9 cellular contexts compared by ENCODE assay signal in the genomic region with DNA sequence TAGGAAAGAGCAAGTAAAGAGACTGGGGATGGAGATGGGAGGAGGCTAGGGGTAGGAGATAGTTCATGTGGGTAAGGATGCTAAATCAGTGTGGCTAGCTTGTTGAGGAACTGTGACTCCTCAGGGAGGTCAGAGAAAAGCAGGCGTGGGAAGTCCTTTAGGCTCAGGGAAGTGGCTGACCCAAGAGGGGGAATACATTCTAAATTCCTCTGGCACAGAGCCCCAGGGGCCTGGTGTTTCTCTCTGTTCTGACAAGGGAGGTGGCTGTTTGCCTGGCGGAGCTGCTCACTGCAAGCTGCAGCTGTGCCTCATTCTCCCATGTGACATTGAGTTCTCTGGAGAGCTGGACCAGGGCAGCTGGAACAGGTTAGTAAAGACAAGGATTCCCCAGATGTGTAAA.
DNase-seq lines count a peak whose midpoint lies in the region; ATAC-seq, FAIRE-seq and TF ChIP-seq lines count a peak whose summit lies in the region.
"Had no signal": no experiment of that assay in that cellular context is flagged by ENCODE, and none has a peak within 500 bp of the region (broad histone marks: within the 10 kb centered on the region; RNA-seq: fewer than 3 reads in every experiment).

No MANE protein-coding gene starts in this region.

- H3K9me1 ChIP-seq in endothelial cell of umbilical vein (replicated peaks; ENCODE audit: control insufficient read depth, extremely low read depth, insufficient read depth, low read length): no peaks in the 10 kb centered on the region

- peaks cover 33% of the 10 kb centered on the region for H3K4me1 ChIP-seq in endothelial cell of umbilical vein (ENCODE audit: control insufficient read depth, extremely low read depth, insufficient read depth, low read length)

- ATAC-seq in GM18511 (IDR thresholded peaks at IDR 0.05; ENCODE audit: unreplicated experiment): no peak

- no peaks in the 10 kb centered on the region for H3K79me2 ChIP-seq in endothelial cell of umbilical vein (ENCODE audit: control insufficient read depth, insufficient read depth, low read length)

- no peaks in the 10 kb centered on the region for H3K36me3 ChIP-seq in endothelial cell of umbilical vein (ENCODE audit: control insufficient read depth in 2 of 2, extremely low read depth in 1 of 2, insufficient read depth in 2 of 2, low read length in 2 of 2)

- peak overlapping the region; percentile 20 for H3K9ac ChIP-seq in endothelial cell of umbilical vein (replicated peaks; ENCODE audit: extremely low read depth, insufficient read depth, low read length)

- TF ChIP-seq CTCF in endothelial cell of umbilical vein (IDR thresholded peaks at IDR 0.05; ENCODE audit: extremely low read depth in 1 of 2, insufficient read depth in 1 of 2, low read depth in 1 of 2, low read length in 2 of 2): no peak

- no peak overlapping the region for H3K4me3 ChIP-seq in endothelial cell of umbilical vein (replicated peaks in 1 of 3; ENCODE audit: insufficient read depth in 1 of 3, low read depth in 1 of 3, low read length in 3 of 3)

- no peak for FAIRE-seq in endothelial cell of umbilical vein (lab: Jason Lieb, UNC)
- no peak for FAIRE-seq in GM19239 (lab: Jason Lieb, UNC)
- FAIRE-seq: G401.6 had no signal

- BruUV-seq in endothelial cell of umbilical vein (replicated peaks; lab: Mats Ljungman, UMichigan): no TSS peak

- POLR2A ChIA-PET in endothelial cell of umbilical vein (lab: Charles Lee): no interaction called here

- dilution Hi-C loops in endothelial cell of umbilical vein (cut with MboI; ENCODE audit: extremely low pct_ligation_motif_present, low sequenced_read_pairs): no loop called here

- H3K9me3 ChIP-seq in endothelial cell of umbilical vein (replicated peaks; ENCODE audit: control insufficient read depth, insufficient read depth, low read length): no peaks in the 10 kb centered on the region

- H4K20me1 ChIP-seq in endothelial cell of umbilical vein (replicated peaks; ENCODE audit: control insufficient read depth, extremely low read depth, insufficient read depth, low read length): no peaks in the 10 kb centered on the region

- DNase-seq in AG08396 (ENCODE audit: low spot score) (peak; percentile 79), NCI-H226 (peak; percentile 69), endothelial cell of umbilical vein (ENCODE audit: low read depth, low spot score) (peak; percentile 43), myocyte (ENCODE audit: low read depth) (peak; percentile 94), GM19239 (ENCODE audit: insufficient read length, low spot score) (no peak), HK-2 (ENCODE audit: unreplicated experiment) (no peak), glomerular visceral epithelial cell (ENCODE audit: extremely low spot score) (no peak)

- peak overlapping the region; percentile 76 for H3K4me2 ChIP-seq in endothelial cell of umbilical vein (ENCODE audit: insufficient read depth, low read length)

- no peak overlapping the region for H2AFZ ChIP-seq in endothelial cell of umbilical vein (ENCODE audit: low read depth, low read length)

- CTCF ChIA-PET in endothelial cell of umbilical vein (lab: Charles Lee): interaction anchor here (2.7 kb wide), 1 partner anchor 137 kb away, joined by 27 read pairs; no protein-coding TSS in a partner anchor

- H3K27ac ChIP-seq in endothelial cell of umbilical vein (ENCODE audit: insufficient read depth, low read depth, low read length): peak overlapping the region; percentile 81

- no peaks in the 10 kb centered on the region for H3K27me3 ChIP-seq in endothelial cell of umbilical vein (ENCODE audit: control insufficient read depth in 2 of 2, insufficient read depth in 2 of 2, low read length in 2 of 2)

- no peak for TF ChIP-seq POLR2A in endothelial cell of umbilical vein (IDR thresholded peaks at IDR 0.05; ENCODE audit: low read depth, low read length)

- intact Hi-C loops in endothelial cell of umbilical vein (cut with micrococcal nuclease): loop anchor here (1.0 to 2.0 kb wide), 6 partner anchors 32 to 152 kb away; partner anchors contain the start of gene SLC38A2

TF ChIP-seq in endothelial cell of umbilical vein, 7 proteins besides CTCF, POLR2A, EP300 and RAD21:
- TF ChIP-seq MAX (IDR thresholded peaks at IDR 0.05; ENCODE audit: insufficient read depth, insufficient read length) (no peak), EZH2 (IDR thresholded peaks at IDR 0.05; ENCODE audit: borderline replicate concordance, low read depth, low read length, severe bottlenecking) (no peak), MYC (IDR thresholded peaks at IDR 0.05; ENCODE audit: low read depth, low read length) (no peak), JUN (IDR thresholded peaks at IDR 0.05; ENCODE audit: borderline replicate concordance, insufficient read depth, insufficient read length, low read depth) (no peak), POLR2AphosphoS5 (IDR thresholded peaks at IDR 0.05; ENCODE audit: insufficient read depth, low read depth, low read length) (no peak), FOS (IDR thresholded peaks at IDR 0.05; ENCODE audit: borderline replicate concordance, insufficient read depth, low read length) (no peak), GATA2 (IDR thresholded peaks at IDR 0.05; ENCODE audit: insufficient read depth, insufficient read length, low read depth, low read length) (no peak)

Comparison
In these comparisons a context has a peak if more than half of its experiments do, and no peak if none do; other contexts are left out.
1. DNase-seq: peak in AG08396 (single experiment), NCI-H226 (single experiment), endothelial cell of umbilical vein (single experiment) and myocyte (single experiment); none in GM19239 (single experiment), HK-2 (single experiment) and glomerular visceral epithelial cell (single experiment).